ENCODE assay signal across 16 cellular contexts in genomic region chr4:100985576-100985975, GRCh38.
"Had no signal": no experiment of that assay in that cellular context is flagged by ENCODE, and none has a peak within 500 bp of the region (broad histone marks: within the 10 kb centered on the region; RNA-seq: fewer than 3 reads in every experiment).

No MANE protein-coding gene starts in this region.

- H3K79me2 ChIP-seq: hepatocyte had no signal

- H3K4me2 ChIP-seq: hepatocyte had no signal

- H2AFZ ChIP-seq: hepatocyte had no signal

- H3K9me3 ChIP-seq: pancreas had no signal

- H3K27me3 ChIP-seq: hepatocyte, pancreas had no signal

- H3K4me3 Mint-ChIP-seq: activated naive CD4-positive, alpha-beta T cell treated with anti-CD3 and anti-CD28 coated beads for 36 hours; activated naive CD8-positive, alpha-beta T cell treated with anti-CD3 and anti-CD28 coated beads, Interleukin-2, amount 50 U/mL, for 24 hours; stimulated activated memory B cell treated with anti-CD40 and anti-IgM and Interleukin-4, amounts not matched to agents 10 μg/mL and 1 μg/mL and 100 μg/mL, for 72 hours; T-cell had no signal

- H3K27ac Mint-ChIP-seq: activated naive CD4-positive, alpha-beta T cell treated with anti-CD3 and anti-CD28 coated beads for 36 hours; activated naive CD8-positive, alpha-beta T cell treated with anti-CD3 and anti-CD28 coated beads, Interleukin-2, amount 50 U/mL, for 24 hours; activated T-helper 2 cell treated with anti-CD3 and anti-CD28 coated beads, Interferon-gamma antibody, Interleukin-2, Interleukin-4, amounts not matched to agents 10 μg/mL and 5 μg/mL and 100 μg/mL, durations not matched to agents 14 hours and 24 hours and 36 hours; stimulated activated memory B cell treated with anti-CD40 and anti-IgM and Interleukin-4, amounts not matched to agents 10 μg/mL and 1 μg/mL and 100 μg/mL, for 72 hours; T-cell had no signal

- H3K4me3 ChIP-seq: hepatocyte, pancreas had no signal

- H3K4me1 ChIP-seq: pancreas had no signal

- FAIRE-seq: colon, pancreas had no signal

- H3K9me3 Mint-ChIP-seq: activated naive CD4-positive, alpha-beta T cell treated with anti-CD3 and anti-CD28 coated beads for 36 hours; activated naive CD8-positive, alpha-beta T cell treated with anti-CD3 and anti-CD28 coated beads, Interleukin-2, amount 50 U/mL, for 24 hours; activated T-helper 2 cell treated with anti-CD3 and anti-CD28 coated beads, Interferon-gamma antibody, Interleukin-2, Interleukin-4, amounts not matched to agents 10 μg/mL and 5 μg/mL and 100 μg/mL, durations not matched to agents 14 hours and 24 hours and 36 hours; stimulated activated memory B cell treated with anti-CD40 and anti-IgM and Interleukin-4, amounts not matched to agents 10 μg/mL and 1 μg/mL and 100 μg/mL, for 72 hours; T-cell had no signal

- H3K4me1 Mint-ChIP-seq: activated naive CD8-positive, alpha-beta T cell treated with anti-CD3 and anti-CD28 coated beads, Interleukin-2, amount 50 U/mL, for 24 hours; stimulated activated memory B cell treated with anti-CD40 and anti-IgM and Interleukin-4, amounts not matched to agents 10 μg/mL and 1 μg/mL and 100 μg/mL, for 72 hours; T-cell had no signal

- H3K36me3 ChIP-seq: pancreas had no signal

- H3K36me3 Mint-ChIP-seq: stimulated activated memory B cell treated with anti-CD40 and anti-IgM and Interleukin-4, amounts not matched to agents 10 μg/mL and 1 μg/mL and 100 μg/mL, for 72 hours; T-cell had no signal

- H3K27ac ChIP-seq: hepatocyte, pancreas had no signal

- DNase-seq: activated CD4-positive, CD25-positive, alpha-beta regulatory T cell treated with anti-CD3 and anti-CD28 coated beads, Interleukin-2, amount 50 U/mL, for 72 hours; activated naive CD4-positive, alpha-beta T cell treated with anti-CD3 and anti-CD28 coated beads for 36 hours; activated naive CD8-positive, alpha-beta T cell treated with anti-CD3 and anti-CD28 coated beads, Interleukin-2, amount 50 U/mL, for 24 hours; activated T-cell treated with anti-CD3 and anti-CD28 coated beads for 4 hours; aorta; islet precursor cell; left ventricle myocardium superior; pancreas; T-cell; T1000 had no signal

- H3K27me3 Mint-ChIP-seq: stimulated activated memory B cell treated with anti-CD40 and anti-IgM and Interleukin-4, amounts not matched to agents 10 μg/mL and 1 μg/mL and 100 μg/mL, for 72 hours; T-cell had no signal

- ATAC-seq: activated naive CD8-positive, alpha-beta T cell treated with anti-CD3 and anti-CD28 coated beads, Interleukin-2, amount 50 U/mL, for 24 hours; esophagus mucosa; sciatic nerve; stimulated activated memory B cell treated with anti-CD40 and anti-IgM and Interleukin-4, amounts not matched to agents 10 μg/mL and 1 μg/mL and 100 μg/mL, for 72 hours; T-cell had no signal
